ENCODE assay signal across 27 cellular contexts in the genomic region with DNA sequence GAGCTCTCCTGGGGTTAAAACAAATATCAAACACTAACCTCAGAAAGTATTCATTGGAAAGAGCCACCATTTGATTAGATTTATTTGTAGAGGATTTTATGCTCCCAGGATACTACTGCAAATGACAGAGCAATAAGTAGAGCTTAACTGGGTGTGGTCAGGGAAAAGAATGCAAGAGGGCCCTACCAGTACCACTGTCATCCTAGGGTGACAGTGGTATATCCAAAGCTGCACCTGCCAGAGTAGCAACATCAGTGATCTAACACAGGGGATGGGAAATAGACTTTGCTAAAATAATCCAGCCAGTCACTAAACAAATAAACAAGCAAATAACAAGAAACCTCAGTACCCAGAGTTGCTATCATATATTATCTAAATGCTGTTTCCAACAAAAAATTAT. TPM values are rescaled to one million over a fixed set of nuclear protein-coding genes. Genes with fewer than 3 reads are reported as not detected.
"Had no signal": no experiment of that assay in that cellular context is flagged by ENCODE, and none has a peak within 500 bp of the region (broad histone marks: within the 10 kb centered on the region; RNA-seq: fewer than 3 reads in every experiment).

No MANE protein-coding gene starts in this region.

- H3K4me3 ChIP-seq: cardiac muscle cell, PC-9 had no signal

- H3K9ac ChIP-seq: KMS-11 had no signal

- H3K27me3 ChIP-seq: brain microvascular endothelial cell, cardiac muscle cell had no signal

- DNase-seq: activated B cell treated with CpG ODN at 0.5 μM for 24 hours; activated CD4-positive, alpha-beta memory T cell treated with anti-CD3 and anti-CD28 coated beads for 36 hours; activated CD4-positive, alpha-beta T cell treated with anti-CD3 and anti-CD28 coated beads for 1 hour; activated CD4-positive, alpha-beta T cell treated with anti-CD3 and anti-CD28 coated beads, Interleukin-2, amount 10 ng/mL, durations not matched to agents 24 days and 14 days; activated CD8-positive, alpha-beta memory T cell treated with anti-CD3 and anti-CD28 coated beads for 24 hours; activated gamma-delta T cell treated with Interleukin-2 at 50 U/mL for 16 hours; activated naive CD4-positive, alpha-beta T cell treated with anti-CD3 and anti-CD28 coated beads, Interleukin-2, amount 10 ng/mL, durations not matched to agents 7 days and 5 days; activated naive CD8-positive, alpha-beta T cell treated with anti-CD3 and anti-CD28 coated beads for 36 hours; activated T-cell treated with anti-CD3 and anti-CD28 coated beads, Interleukin-2, amount 50 U/mL, for 4 hours; brain microvascular endothelial cell; MM.1S; NCI-H1105; NCI-H1436; NCI-H187 treated with DMSO at 0.1 percent for 48 hours; NCI-H2081 treated with DMSO at 0.1 percent for 48 hours; NCI-H2171; NCI-H2227 treated with DMSO at 0.1 percent for 48 hours; NCI-H510A; NCI-H526 treated with DMSO at 0.1 percent for 48 hours; PC-9; SHP77 treated with DMSO at 0.1 percent for 48 hours; T-helper 2 cell; T1000 had no signal

- H3K36me3 ChIP-seq: brain microvascular endothelial cell, cardiac muscle cell had no signal

- H3K4me1 Mint-ChIP-seq: activated B cell treated with CpG ODN at 0.5 μM for 24 hours; activated naive CD4-positive, alpha-beta T cell treated with anti-CD3 and anti-CD28 coated beads, Interleukin-2, amount 10 ng/mL, durations not matched to agents 7 days and 5 days; activated naive CD8-positive, alpha-beta T cell treated with anti-CD3 and anti-CD28 coated beads for 36 hours; activated T-helper 17 cell treated with anti-CD3 and anti-CD28 coated beads, Interleukin-2, amount 50 U/mL, for 72 hours had no signal

- ATAC-seq: activated T-cell treated with anti-CD3 and anti-CD28 coated beads, Interleukin-2, amount 50 U/mL, for 4 hours; activated T-helper 17 cell treated with anti-CD3 and anti-CD28 coated beads, Interleukin-2, amount 50 U/mL, for 72 hours had no signal

- H3K4me2 ChIP-seq: KMS-11, PC-9 had no signal

- H3K27ac ChIP-seq: brain microvascular endothelial cell, cardiac muscle cell, KMS-11, PC-9 had no signal

- H3K4me3 Mint-ChIP-seq: activated B cell treated with CpG ODN at 0.5 μM for 24 hours; activated CD4-positive, alpha-beta memory T cell treated with anti-CD3 and anti-CD28 coated beads for 36 hours; activated CD4-positive, alpha-beta T cell treated with anti-CD3 and anti-CD28 coated beads, Interleukin-2, amount 10 ng/mL, durations not matched to agents 24 days and 14 days; activated naive CD4-positive, alpha-beta T cell treated with anti-CD3 and anti-CD28 coated beads, Interleukin-2, amount 10 ng/mL, durations not matched to agents 7 days and 5 days; activated naive CD8-positive, alpha-beta T cell treated with anti-CD3 and anti-CD28 coated beads for 36 hours; activated T-cell treated with anti-CD3 and anti-CD28 coated beads, Interleukin-2, amount 50 U/mL, for 4 hours; activated T-helper 17 cell treated with anti-CD3 and anti-CD28 coated beads, Interleukin-2, amount 50 U/mL, for 72 hours had no signal

- H3K27me3 Mint-ChIP-seq: activated T-helper 17 cell treated with anti-CD3 and anti-CD28 coated beads, Interleukin-2, amount 50 U/mL, for 72 hours had no signal

- H2AFZ ChIP-seq: PC-9 had no signal

- H3K27ac Mint-ChIP-seq: activated B cell treated with CpG ODN at 0.5 μM for 24 hours; activated CD4-positive, alpha-beta memory T cell treated with anti-CD3 and anti-CD28 coated beads for 36 hours; activated CD4-positive, alpha-beta T cell treated with anti-CD3 and anti-CD28 coated beads, Interleukin-2, amount 10 ng/mL, durations not matched to agents 24 days and 14 days; activated naive CD4-positive, alpha-beta T cell treated with anti-CD3 and anti-CD28 coated beads, Interleukin-2, amount 10 ng/mL, durations not matched to agents 7 days and 5 days; activated naive CD8-positive, alpha-beta T cell treated with anti-CD3 and anti-CD28 coated beads for 36 hours; activated T-helper 17 cell treated with anti-CD3 and anti-CD28 coated beads, Interleukin-2, amount 50 U/mL, for 72 hours had no signal

RNA-seq across cellular contexts. Expression of a gene that starts 42.1 kb away (rescaled TPM):
- total RNA-seq: activated B cell treated with CpG ODN at 0.5 μM for 24 hours; activated CD4-positive, alpha-beta memory T cell treated with anti-CD3 and anti-CD28 coated beads for 36 hours; activated CD4-positive, alpha-beta T cell treated with anti-CD3 and anti-CD28 coated beads, Interleukin-2, amount 10 ng/mL, durations not matched to agents 24 days and 14 days; activated naive CD8-positive, alpha-beta T cell treated with anti-CD3 and anti-CD28 coated beads for 36 hours; activated T-cell treated with anti-CD3 and anti-CD28 coated beads, Interleukin-2, amount 50 U/mL, for 4 hours; activated T-helper 17 cell treated with anti-CD3 and anti-CD28 coated beads, Interleukin-2, amount 50 U/mL, for 72 hours; cardiac muscle cell; PC-9; SK-MEL-5 had no signal
